Comparison of ENCODE assay signal across 9 cellular contexts in genomic region chr6:132812255-132812732, GRCh38. TPM values are rescaled to one million over a fixed set of nuclear protein-coding genes. Genes with fewer than 3 reads are reported as not detected.
DNase-seq lines count a peak whose midpoint lies in the region; FAIRE-seq and TF ChIP-seq lines count a peak whose summit lies in the region.
"Had no signal": no experiment of that assay in that cellular context is flagged by ENCODE, and none has a peak within 500 bp of the region (broad histone marks: within the 10 kb centered on the region; RNA-seq: fewer than 3 reads in every experiment).

No MANE protein-coding gene starts in this region.

- no peak for TF ChIP-seq POLR2A in esophagus muscularis mucosa (IDR thresholded peaks at IDR 0.05; ENCODE audit: low read depth)

- TF ChIP-seq CTCF in esophagus muscularis mucosa (IDR thresholded peaks at IDR 0.05) (no peak), D721Med (IDR thresholded peaks at IDR 0.05; ENCODE audit: insufficient read depth, missing control alignments) (no peak)

- peaks cover 24% of the 10 kb centered on the region for H3K27me3 Mint-ChIP-seq in activated CD4-positive, alpha-beta T cell treated with anti-CD3 and anti-CD28 coated beads, Interleukin-2, amount 10 ng/mL, durations not matched to agents 24 days and 14 days

- peaks cover 31% of the 10 kb centered on the region for H3K36me3 Mint-ChIP-seq in activated CD4-positive, alpha-beta T cell treated with anti-CD3 and anti-CD28 coated beads, Interleukin-2, amount 10 ng/mL, durations not matched to agents 24 days and 14 days (ENCODE audit: low read depth)

- H3K9ac ChIP-seq in SK-N-MC (ENCODE audit: insufficient read length): peak overlapping the region; percentile 93
- no peak overlapping the region for H3K9ac ChIP-seq in rectal smooth muscle tissue (ENCODE audit: low read length)

- no peak for DNase-seq in activated CD4-positive, alpha-beta T cell treated with anti-CD3 and anti-CD28 coated beads, Interleukin-2, amount 10 ng/mL, durations not matched to agents 24 days and 14 days
- no peak for DNase-seq in activated CD4-positive, alpha-beta T cell treated with anti-CD3 and anti-CD28 coated beads, Interleukin-2, amount 50 U/mL, for 1 hour
- no peak for DNase-seq in SK-N-MC (ENCODE audit: low read depth, low spot score)
- DNase-seq in esophagus muscularis mucosa (ENCODE audit: extremely low spot score): no peak
- no peak for DNase-seq in amniotic stem cell (lab: John Stamatoyannopoulos, UW)
- DNase-seq in DMS114 treated with DMSO at 0.1 percent for 48 hours (lab: John Stamatoyannopoulos, UW; ENCODE audit: unreplicated experiment): no peak
- no peak for DNase-seq in D721Med (ENCODE audit: insufficient read length, low spot score)

- 17% methylated on average over 2 of the region's 2 CpGs for WGBS in esophagus muscularis mucosa

- H3K27me3 ChIP-seq in esophagus muscularis mucosa: no peaks in the 10 kb centered on the region
- H3K27me3 ChIP-seq in rectal smooth muscle tissue (ENCODE audit: control insufficient read depth, insufficient read depth, low read length): no peaks in the 10 kb centered on the region

- intact Hi-C loops in activated CD4-positive, alpha-beta T cell treated with anti-CD3 and anti-CD28 coated beads, Interleukin-2, amount 10 ng/mL, durations not matched to agents 24 days and 14 days (cut with micrococcal nuclease): loop anchor here (2.0 to 10.0 kb wide), 4 partner anchors 47 to 1185 kb away; partner anchors contain the start of genes MED23 and TBPL1
- intact Hi-C loops in esophagus muscularis mucosa (cut with DNase I): no loop called here

- H3K9me3 ChIP-seq in SK-N-MC (ENCODE audit: low read depth, low read length) (no peaks in the 10 kb centered on the region), esophagus muscularis mucosa (no peaks in the 10 kb centered on the region)

- H3K4me3 Mint-ChIP-seq in activated CD4-positive, alpha-beta T cell treated with anti-CD3 and anti-CD28 coated beads, Interleukin-2, amount 10 ng/mL, durations not matched to agents 24 days and 14 days: peak overlapping the region; percentile 99

- peaks cover 32% of the 10 kb centered on the region for H3K4me1 Mint-ChIP-seq in activated CD4-positive, alpha-beta T cell treated with anti-CD3 and anti-CD28 coated beads, Interleukin-2, amount 10 ng/mL, durations not matched to agents 24 days and 14 days

- peak overlapping the region; percentile 100 for H3K27ac Mint-ChIP-seq in activated CD4-positive, alpha-beta T cell treated with anti-CD3 and anti-CD28 coated beads, Interleukin-2, amount 10 ng/mL, durations not matched to agents 24 days and 14 days

- H3K4me3 ChIP-seq in SK-N-MC (peak overlapping the region; percentile 98), esophagus muscularis mucosa (peak overlapping the region; percentile 80 to 87 (median 82)), rectal smooth muscle tissue (ENCODE audit: low read length) (peak overlapping the region; percentile 79)

- H3K4me1 ChIP-seq in esophagus muscularis mucosa (peaks cover 17 to 33% (median 31%) of the 10 kb centered on the region in 4 donors), rectal smooth muscle tissue (ENCODE audit: control insufficient read depth, insufficient read depth, low read length) (peaks cover 24% of the 10 kb centered on the region)

- FAIRE-seq in D721Med (lab: Jason Lieb, UNC): no peak

- no peak for TF ChIP-seq EP300 in esophagus muscularis mucosa (IDR thresholded peaks at IDR 0.05)

- H3K36me3 ChIP-seq in SK-N-MC (ENCODE audit: insufficient read depth, low read length) (peaks cover 26% of the 10 kb centered on the region), esophagus muscularis mucosa (peaks cover 0 to 19% (median 15%) of the 10 kb centered on the region in 4 donors), rectal smooth muscle tissue (ENCODE audit: control insufficient read depth, insufficient read depth, low read length) (peaks cover 17% of the 10 kb centered on the region)

- peak overlapping the region; percentile 80; the same call in 1 of the 2 replicates for H3K27ac ChIP-seq in SK-N-MC
- peak overlapping the region; percentile 76 to 91 (median 83) for H3K27ac ChIP-seq in esophagus muscularis mucosa (replicated peaks in 1 of 4)
- peak overlapping the region; percentile 89 for H3K27ac ChIP-seq in rectal smooth muscle tissue (ENCODE audit: low read depth, low read length)

- no peaks in the 10 kb centered on the region for H3K9me3 Mint-ChIP-seq in activated CD4-positive, alpha-beta T cell treated with anti-CD3 and anti-CD28 coated beads, Interleukin-2, amount 10 ng/mL, durations not matched to agents 24 days and 14 days

RNA-seq across cellular contexts. Expression of gene RPS12, which starts 2.1 kb away (rescaled TPM):
- total RNA-seq in activated CD4-positive, alpha-beta T cell treated with anti-CD3 and anti-CD28 coated beads, Interleukin-2, amount 10 ng/mL, durations not matched to agents 24 days and 14 days: 1,119 and 1,135 TPM in 2 replicates
- total RNA-seq in esophagus muscularis mucosa: 1,000 to 10,000 TPM in 3 of 4 donors, 100 to 1,000 TPM in 1; 892 to 2,519 (median 1,816) TPM

RNA-seq across cellular contexts. Expression of gene SLC18B1, which starts 13.9 kb away (rescaled TPM):
- 3.3 and 3.8 TPM in 2 replicates for total RNA-seq in activated CD4-positive, alpha-beta T cell treated with anti-CD3 and anti-CD28 coated beads, Interleukin-2, amount 10 ng/mL, durations not matched to agents 24 days and 14 days
- total RNA-seq in esophagus muscularis mucosa: 1 to 10 TPM; 4.8 to 6.2 (median 5.7) TPM

RNA-seq across cellular contexts. Expression of gene VNN2, which starts 54.6 kb away (rescaled TPM):
- total RNA-seq in activated CD4-positive, alpha-beta T cell treated with anti-CD3 and anti-CD28 coated beads, Interleukin-2, amount 10 ng/mL, durations not matched to agents 24 days and 14 days: 3.3 and 3.5 TPM in 2 replicates
- total RNA-seq in esophagus muscularis mucosa: 10 to 100 TPM in 1 of 4 donors, 1 to 10 TPM in 1, under 1 TPM in 2; 0.42 to 10.9 (median 1.8) TPM
- total RNA-seq: dermis microvascular lymphatic vessel endothelial cell had no signal
